Comparison of ENCODE assay signal across 2 cellular contexts in genomic region chr3:152885066-152885465, GRCh38.
TF ChIP-seq lines count a peak whose summit lies in the region.

No MANE protein-coding gene starts in this region.

TF ChIP-seq in K562, 482 proteins besides CTCF, POLR2A, EP300 and RAD21 (continued from another document):
- TF ChIP-seq CREB5 (CRISPR knock-in tag; IDR thresholded peaks at IDR 0.05) (no peak), SP1 (CRISPR knock-in tag; IDR thresholded peaks at IDR 0.05) (no peak), ZBTB33 (CRISPR knock-in tag; IDR thresholded peaks at IDR 0.05) (no peak), THRA (IDR thresholded peaks at IDR 0.05) (no peak)

TF ChIP-seq in SK-N-SH treated with all-trans-retinoic acid at 6 μM for 48 hours, 23 proteins besides CTCF, POLR2A, EP300 and RAD21 (continued from another document):
- TF ChIP-seq CSRNP3 (CRISPR knock-in tag; IDR thresholded peaks at IDR 0.05) (no peak), ZNF565 (CRISPR knock-in tag; conservative IDR thresholded peaks at IDR 0.05; ENCODE audit: low read depth) (no peak), OSR1 (CRISPR knock-in tag; IDR thresholded peaks at IDR 0.05) (no peak), BACH2 (CRISPR knock-in tag; IDR thresholded peaks at IDR 0.05; ENCODE audit: borderline replicate concordance) (no peak), POU6F1 (CRISPR knock-in tag; IDR thresholded peaks at IDR 0.05; ENCODE audit: borderline replicate concordance, low read depth) (no peak), ESRRG (CRISPR knock-in tag; IDR thresholded peaks at IDR 0.05) (no peak), CSDC2 (CRISPR knock-in tag; IDR thresholded peaks at IDR 0.05) (no peak), GLIS3 (CRISPR knock-in tag; IDR thresholded peaks at IDR 0.05) (no peak), PPARA (CRISPR knock-in tag; IDR thresholded peaks at IDR 0.05; ENCODE audit: borderline replicate concordance) (no peak), ZNF70 (CRISPR knock-in tag; IDR thresholded peaks at IDR 0.05) (no peak)
